Comparison of ENCODE assay signal across 8 cellular contexts in genomic region chr7:82234457-82235049, GRCh38.
DNase-seq lines count a peak whose midpoint lies in the region; ATAC-seq, FAIRE-seq and TF ChIP-seq lines count a peak whose summit lies in the region.

No MANE protein-coding gene starts in this region.

- no peaks in the 10 kb centered on the region for H3K9me3 ChIP-seq in AG04450 (ENCODE audit: control insufficient read depth, insufficient read depth, low read length)
- no peaks in the 10 kb centered on the region for H3K9me3 ChIP-seq in GM23248 (ENCODE audit: low read depth)
- no peaks in the 10 kb centered on the region for H3K9me3 ChIP-seq in GM12878 (replicated peaks; ENCODE audit: control insufficient read depth, insufficient read depth, low read length)
- H3K9me3 ChIP-seq in lung (ENCODE audit: control insufficient read depth in 2 of 2, insufficient read depth in 1 of 2, low read length in 1 of 2) = no peaks in the 10 kb centered on the region
- H3K9me3 ChIP-seq in naive thymus-derived CD4-positive, alpha-beta T cell (ENCODE audit: control insufficient read depth in 2 of 3, low read length in 3 of 3) = no peaks in the 10 kb centered on the region

- no peaks in the 10 kb centered on the region for H3K9me3 Mint-ChIP-seq in naive thymus-derived CD4-positive, alpha-beta T cell

- H3K4me3 ChIP-seq in AG04450 (ENCODE audit: low read depth, low read length) (no peak overlapping the region), GM23248 (no peak overlapping the region), GM12878 (no peak overlapping the region), lung (no peak overlapping the region)
- no peak overlapping the region for H3K4me3 ChIP-seq in naive thymus-derived CD4-positive, alpha-beta T cell (ENCODE audit: low read length)

- H3K36me3 Mint-ChIP-seq in naive thymus-derived CD4-positive, alpha-beta T cell = no peaks in the 10 kb centered on the region

- H3F3A ChIP-seq in GM23248 (ENCODE audit: insufficient read depth) = 0 out of 2 replicates have a peak, but pooled peaks cover 8% of the 10 kb centered on the region

- H3K27me3 ChIP-seq in AG04450 (ENCODE audit: control insufficient read depth, insufficient read depth, low read length) = no peaks in the 10 kb centered on the region
- H3K27me3 ChIP-seq in GM23248 (replicated peaks; ENCODE audit: insufficient read depth) = no peaks in the 10 kb centered on the region
- no peaks in the 10 kb centered on the region for H3K27me3 ChIP-seq in GM12878 (replicated peaks in 1 of 2; ENCODE audit: control insufficient read depth in 2 of 2, insufficient read depth in 2 of 2, low read length in 1 of 2)
- no peaks in the 10 kb centered on the region for H3K27me3 ChIP-seq in lung (ENCODE audit: control insufficient read depth, insufficient read depth)
- no peaks in the 10 kb centered on the region for H3K27me3 ChIP-seq in naive thymus-derived CD4-positive, alpha-beta T cell (ENCODE audit: control insufficient read depth in 2 of 2, insufficient read depth in 2 of 2, low read length in 2 of 2)

- no peaks in the 10 kb centered on the region for H3K4me1 Mint-ChIP-seq in naive thymus-derived CD4-positive, alpha-beta T cell

- H4K20me1 ChIP-seq in GM23248 (ENCODE audit: insufficient read depth) (no peaks in the 10 kb centered on the region), GM12878 (ENCODE audit: control insufficient read depth, insufficient read depth) (no peaks in the 10 kb centered on the region)

- FAIRE-seq in GM12878 (lab: Jason Lieb, UNC) = no peak

- peak; percentile 69 for TF ChIP-seq RAD21 in GM12878 (IDR thresholded peaks at IDR 0.05; ENCODE audit: insufficient read depth, low read depth, low read length)

- peak; percentile 68 for TF ChIP-seq CTCF in AG04450 (IDR thresholded peaks at IDR 0.05; ENCODE audit: low read depth, low read length)
- peak; percentile 34 to 51 (median 49); a peak in 5 of 6 replicates for TF ChIP-seq CTCF in GM12878 (IDR thresholded peaks at IDR 0.05 in 2 of 3, conservative IDR thresholded peaks at IDR 0.05 in 1 of 3; ENCODE audit: control insufficient read depth in 2 of 3, extremely low read depth in 1 of 3, insufficient read depth in 1 of 3, low read depth in 3 of 3, low read length in 3 of 3)
- peak; percentile 8 for TF ChIP-seq CTCF in lung (IDR thresholded peaks at IDR 0.05; ENCODE audit: control extremely low read depth, extremely low read depth)

- H3K27ac Mint-ChIP-seq in naive thymus-derived CD4-positive, alpha-beta T cell = no peak overlapping the region

- TF ChIP-seq POLR2A in GM12878 (IDR thresholded peaks at IDR 0.05; ENCODE audit: low read depth, low read length) = no peak

- ATAC-seq in GM12878 = peak; percentile 60
- ATAC-seq in lung (ENCODE audit: insufficient read depth, low FRiP score) = no peak
- ATAC-seq in GM21381 (IDR thresholded peaks at IDR 0.05; ENCODE audit: unreplicated experiment) = no peak
- ATAC-seq in GM21423 (IDR thresholded peaks at IDR 0.05; ENCODE audit: unreplicated experiment) = no peak
- no peak for ATAC-seq in naive thymus-derived CD4-positive, alpha-beta T cell

- H3K4me2 ChIP-seq in GM23248 (ENCODE audit: unreplicated experiment) (no peak overlapping the region), GM12878 (ENCODE audit: control insufficient read depth, insufficient read depth) (no peak overlapping the region)

- POLR2A ChIA-PET in AG04450 (lab: Yijun Ruan, JAX) (no interaction called here), GM12878 (lab: Charles Lee) (no interaction called here)
- POLR2A ChIA-PET in naive thymus-derived CD4-positive, alpha-beta T cell (lab: Charles Lee) = no interaction called here

- RAD21 ChIA-PET in GM12878 (lab: Charles Lee; ENCODE audit: unreplicated experiment) = interaction anchor here (0.6 to 2.5 kb wide), 28 partner anchors 9 to 734 kb away, joined by 3 to 26 read pairs (median 4); no protein-coding TSS in a partner anchor

- TF ChIP-seq EP300 in GM12878 (IDR thresholded peaks at IDR 0.05; ENCODE audit: borderline replicate concordance in 1 of 2, control insufficient read depth in 1 of 2, low read depth in 2 of 2, low read length in 2 of 2) = no peak

- H3K9ac ChIP-seq in GM23248 = no peak overlapping the region
- no peak overlapping the region for H3K9ac ChIP-seq in GM12878 (ENCODE audit: control insufficient read depth, insufficient read depth, low read length)

- H3K79me2 ChIP-seq in GM23248 (ENCODE audit: insufficient read depth) = no peaks in the 10 kb centered on the region
- no peaks in the 10 kb centered on the region for H3K79me2 ChIP-seq in GM12878 (ENCODE audit: control insufficient read depth, insufficient read depth, low read length)

- DNase-seq in AG04450 (ENCODE audit: low read depth, low spot score) = peak; percentile 6
- peak; percentile 72 for DNase-seq in GM23248
- DNase-seq in NCI-H345 (lab: John Stamatoyannopoulos, UW) = peak; percentile 61
- no peak for DNase-seq in GM12878 (ENCODE audit: low read depth, low spot score)
- no peak for DNase-seq in lung (ENCODE audit: low spot score)
- DNase-seq in naive thymus-derived CD4-positive, alpha-beta T cell = no peak

- H3K4me3 Mint-ChIP-seq in naive thymus-derived CD4-positive, alpha-beta T cell = no peak overlapping the region

- H2AFZ ChIP-seq in GM23248 (no peak overlapping the region), GM12878 (ENCODE audit: control insufficient read depth, low read depth, low read length) (no peak overlapping the region)

- intact Hi-C loops in GM12878 (cut with micrococcal nuclease; ENCODE audit: unreplicated experiment) = loop anchor here (1.0 to 10.0 kb wide), 5 partner anchors 120 to 740 kb away; no protein-coding TSS in a partner anchor
- intact Hi-C loops in naive thymus-derived CD4-positive, alpha-beta T cell (cut with micrococcal nuclease) = loop anchor here in 1 of 2 donors (2.0 to 10.0 kb wide), 2 partner anchors 340 to 494 kb away; no protein-coding TSS in a partner anchor

- no TSS peak for BruUV-seq in GM12878 (replicated peaks; lab: Mats Ljungman, UMichigan)

- H3K4me1 ChIP-seq in GM23248 (ENCODE audit: insufficient read depth) = 0 out of 2 replicates have a peak, but pooled peaks cover 9% of the 10 kb centered on the region
- no peaks in the 10 kb centered on the region for H3K4me1 ChIP-seq in GM12878 (ENCODE audit: control insufficient read depth, insufficient read depth, low read length)
- peaks cover 0 to 2% of the 10 kb centered on the region in 2 donors for H3K4me1 ChIP-seq in lung (ENCODE audit: control insufficient read depth in 2 of 2, insufficient read depth in 2 of 2, low read length in 2 of 2)
- H3K4me1 ChIP-seq in naive thymus-derived CD4-positive, alpha-beta T cell (ENCODE audit: control insufficient read depth in 2 of 2, insufficient read depth in 2 of 2, low read length in 2 of 2) = no peaks in the 10 kb centered on the region

- in situ Hi-C loops in GM23248 (cut with MboI) = loop anchor here (10.0 to 25.0 kb wide), 4 partner anchors 240 to 747 kb away; no protein-coding TSS in a partner anchor
- in situ Hi-C loops in GM12878 (cut with MboI) = loop anchor here (25.0 kb wide), 1 partner anchor 747 kb away; no protein-coding TSS in a partner anchor

- SMC1A ChIA-PET in GM12878 (lab: Charles Lee; ENCODE audit: uncharacterized antibody, unreplicated experiment) = interaction anchor here (0.7 to 7.9 kb wide), 22 partner anchors 12 to 495 kb away, joined by 3 to 79 read pairs (median 4); no protein-coding TSS in a partner anchor

- no peaks in the 10 kb centered on the region for H3K9me2 ChIP-seq in GM23248 (ENCODE audit: insufficient read depth)

- H3K36me3 ChIP-seq in GM23248 (ENCODE audit: low read depth) = no peaks in the 10 kb centered on the region
- no peaks in the 10 kb centered on the region for H3K36me3 ChIP-seq in GM12878 (ENCODE audit: control insufficient read depth in 2 of 2, insufficient read depth in 2 of 2, low read length in 1 of 2)
- H3K36me3 ChIP-seq in lung (ENCODE audit: control insufficient read depth in 2 of 2, insufficient read depth in 2 of 2, low read length in 2 of 2) = no peaks in the 10 kb centered on the region
- H3K36me3 ChIP-seq in naive thymus-derived CD4-positive, alpha-beta T cell (ENCODE audit: control insufficient read depth in 2 of 3, insufficient read depth in 3 of 3, low read length in 3 of 3) = no peaks in the 10 kb centered on the region

- H3K27ac ChIP-seq in AG04450 (ENCODE audit: low read depth, low read length) = no peak overlapping the region
- H3K27ac ChIP-seq in GM23248 = no peak overlapping the region
- H3K27ac ChIP-seq in GM12878 (ENCODE audit: control insufficient read depth, insufficient read depth) = no peak overlapping the region
- H3K27ac ChIP-seq in lung (ENCODE audit: low read depth in 1 of 2, low read length in 1 of 2) = no peak overlapping the region
- no peak overlapping the region for H3K27ac ChIP-seq in naive thymus-derived CD4-positive, alpha-beta T cell (ENCODE audit: low read depth, low read length)

- CTCF ChIA-PET in AG04450 (lab: Charles Lee) = interaction anchor here (0.6 to 3.0 kb wide), 27 partner anchors 9 to 495 kb away, joined by 3 to 15 read pairs (median 3); no protein-coding TSS in a partner anchor
- CTCF ChIA-PET in GM12878 (lab: Yijun Ruan, JAX) = interaction anchor here (0.6 to 3.3 kb wide), 32 partner anchors 10 to 371 kb away, joined by 3 to 43 read pairs (median 3); no protein-coding TSS in a partner anchor
- CTCF ChIA-PET in naive thymus-derived CD4-positive, alpha-beta T cell (lab: Charles Lee) = no interaction called here

- no peaks in the 10 kb centered on the region for H3K27me3 Mint-ChIP-seq in naive thymus-derived CD4-positive, alpha-beta T cell

- 39 to 40% methylated on average over 4 of the region's 4 CpGs for WGBS in GM23248 (ENCODE audit: low coverage in 1 of 2, low lambda C conversion rate in 2 of 2, missing lambda C conversion rate in 2 of 2), 2 experiments
- WGBS in GM12878 (ENCODE audit: insufficient coverage, insufficient replicate concordance, low lambda C conversion rate, missing lambda C conversion rate) = 11% methylated on average over 4 of the region's 4 CpGs
- WGBS in lung, 2 donors = 49 to 58% methylated on average over 4 of the region's 4 CpGs

TF ChIP-seq in GM12878, 131 proteins besides CTCF, POLR2A, EP300 and RAD21:
- TF ChIP-seq SMC3 (IDR thresholded peaks at IDR 0.05; ENCODE audit: borderline replicate concordance, low read length) = peak; percentile 62; the same call in 1 of the 2 replicates
- no peak for TF ChIP-seq ESRRA (IDR thresholded peaks at IDR 0.05; ENCODE audit: low read length)
- peak; percentile 54; the same call in 1 of the 2 replicates for TF ChIP-seq ZNF384 (IDR thresholded peaks at IDR 0.05; ENCODE audit: borderline replicate concordance, low read depth, low read length)
TF ChIP-seq in GM12878: peak in this region for 2.

Comparison
In these comparisons a context has a peak if more than half of its experiments do, and no peak if none do; other contexts are left out.
1. DNase-seq: peak in AG04450 (single experiment), GM23248 (single experiment) and NCI-H345 (single experiment); none in GM12878 (single experiment), lung (single experiment) and naive thymus-derived CD4-positive, alpha-beta T cell (0 of 9).
2. CTCF ChIP-seq: peak in every context shown above with its lines; median percentile 68 in AG04450; 49 in GM12878; 8 in lung.